In genomic region chr10:99659031-99659867, GRCh38 we compare ENCODE assay signal across 1 cellular context.
TF ChIP-seq lines count a peak whose summit lies in the region.

Gene ENTPD7 (plus strand): TSS chr10:99659509. CDS start chr10:99659957, 448 bp downstream.

TF ChIP-seq in HepG2, 621 proteins besides CTCF, POLR2A, EP300 and RAD21 (continued from another document and continues in another):
- TF ChIP-seq ZNF17 (CRISPR knock-in tag; IDR thresholded peaks at IDR 0.05): no peak
- TF ChIP-seq RAD51 (IDR thresholded peaks at IDR 0.05; ENCODE audit: borderline replicate concordance): no peak
- TF ChIP-seq ZNF235 (CRISPR knock-in tag; IDR thresholded peaks at IDR 0.05; ENCODE audit: borderline replicate concordance): 0 out of 2 replicates have a peak, but pooled peaks have one; percentile 34
- TF ChIP-seq HOXD1 (CRISPR knock-in tag; IDR thresholded peaks at IDR 0.05): no peak
- TF ChIP-seq ZHX2 (IDR thresholded peaks at IDR 0.05; ENCODE audit: low read depth): 0 out of 2 replicates have a peak, but pooled peaks have one; percentile 42
- no peak for TF ChIP-seq ZHX2 (CRISPR knock-in tag; IDR thresholded peaks at IDR 0.05; ENCODE audit: borderline replicate concordance)
- no peak for TF ChIP-seq TP53 (CRISPR knock-in tag; conservative IDR thresholded peaks at IDR 0.05)
- TF ChIP-seq ZNF629 (CRISPR knock-in tag; conservative IDR thresholded peaks at IDR 0.05): no peak
- 0 out of 2 replicates have a peak, but pooled peaks have one; percentile 58 for TF ChIP-seq E2F1 (CRISPR knock-in tag; IDR thresholded peaks at IDR 0.05)
- 0 out of 2 replicates have a peak, but pooled peaks have one; percentile 13 for TF ChIP-seq STAG1 (CRISPR knock-in tag; IDR thresholded peaks at IDR 0.05)
- TF ChIP-seq ZBTB42 (CRISPR knock-in tag; IDR thresholded peaks at IDR 0.05): no peak
- TF ChIP-seq TRIM22 (IDR thresholded peaks at IDR 0.05): no peak
- no peak for TF ChIP-seq BATF2 (CRISPR knock-in tag; IDR thresholded peaks at IDR 0.05)
- TF ChIP-seq ZNF329 (CRISPR knock-in tag; IDR thresholded peaks at IDR 0.05; ENCODE audit: low read depth): 0 out of 2 replicates have a peak, but pooled peaks have one; percentile 3
- TF ChIP-seq GMEB1 (CRISPR knock-in tag; IDR thresholded peaks at IDR 0.05; ENCODE audit: borderline replicate concordance): peak; percentile 76
- TF ChIP-seq ZHX1 (CRISPR knock-in tag; IDR thresholded peaks at IDR 0.05; ENCODE audit: low read depth): no peak; the same call in 1 of the 2 replicates
- TF ChIP-seq LRRFIP1 (CRISPR knock-in tag; conservative IDR thresholded peaks at IDR 0.05): no peak
- no peak for TF ChIP-seq TBL1XR1 (IDR thresholded peaks at IDR 0.05; ENCODE audit: borderline replicate concordance, low read length, partially characterized antibody)
- TF ChIP-seq ZGPAT (CRISPR knock-in tag; IDR thresholded peaks at IDR 0.05): peak; percentile 55
- no peak for TF ChIP-seq AFF4 (CRISPR knock-in tag; IDR thresholded peaks at IDR 0.05)
- TF ChIP-seq ZFP36L1 (CRISPR knock-in tag; IDR thresholded peaks at IDR 0.05): peak; percentile 47; the same call in 1 of the 2 replicates
- TF ChIP-seq HHEX (CRISPR knock-in tag; IDR thresholded peaks at IDR 0.05): no peak
